ENCODE assay signal across 8 cellular contexts in the genomic region with DNA sequence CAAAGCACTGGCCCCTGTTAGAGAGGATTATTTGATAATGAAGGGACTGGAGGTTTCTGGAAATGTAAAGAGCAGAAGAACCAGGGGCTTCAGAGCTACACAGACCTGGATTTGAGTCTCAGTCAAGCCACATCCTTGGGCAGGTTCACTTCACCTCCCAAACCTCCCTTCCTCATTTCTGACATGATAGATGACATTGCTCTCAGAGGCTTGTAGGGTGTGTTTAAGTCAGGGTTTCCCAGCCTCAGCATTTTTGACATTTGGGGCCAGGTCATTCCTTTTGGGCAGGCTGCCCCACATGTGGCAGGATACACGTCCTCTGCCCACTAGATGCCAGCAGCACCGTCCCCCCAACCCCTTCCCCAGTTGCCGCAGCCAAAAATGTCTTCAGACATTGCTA.
"Had no signal": no experiment of that assay in that cellular context is flagged by ENCODE, and none has a peak within 500 bp of the region (broad histone marks: within the 10 kb centered on the region; RNA-seq: fewer than 3 reads in every experiment).

No MANE protein-coding gene starts in this region.

- ATAC-seq: GM12878 had no signal

- DNase-seq: GDM1, GF-D8 had no signal

- FAIRE-seq: G401.6, GM12878, GM12891, GM12892, GM18507, GM19239 had no signal

- H3K4me3 ChIP-seq: GM12878 had no signal
